Comparison of ENCODE assay signal across 16 cellular contexts in genomic region chr6:56727097-56727845, GRCh38.
DNase-seq lines count a peak whose midpoint lies in the region; FAIRE-seq and TF ChIP-seq lines count a peak whose summit lies in the region.
"Had no signal": no experiment of that assay in that cellular context is flagged by ENCODE, and none has a peak within 500 bp of the region (broad histone marks: within the 10 kb centered on the region; RNA-seq: fewer than 3 reads in every experiment).

No MANE protein-coding gene starts in this region.

- no peaks in the 10 kb centered on the region for H3K27me3 ChIP-seq in SJSA1 (replicated peaks)

- peak overlapping the region; percentile 57 for H3K27ac ChIP-seq in SJSA1
- H3K27ac ChIP-seq: prostate gland, RWPE1 had no signal

- H3K4me3 ChIP-seq in SJSA1 (no peak overlapping the region), fibroblast of the aortic adventitia (ENCODE audit: low read depth, low read length) (no peak overlapping the region)
- H3K4me3 ChIP-seq: K562, prostate gland had no signal

- FAIRE-seq in frontal cortex (lab: Jason Lieb, UNC), result no peak
- FAIRE-seq: K562 had no signal

- peak; percentile 64 for DNase-seq in GM03348 (ENCODE audit: low spot score)
- DNase-seq in SJSA1 (ENCODE audit: low read depth in 1 of 2, low spot score in 2 of 2), result peak in 1 of 2 experiments; percentile 82
- peak; percentile 85 for DNase-seq in fibroblast of the aortic adventitia (ENCODE audit: low read depth)
- DNase-seq in renal cortical epithelial cell (ENCODE audit: low read depth), result peak; percentile 47
- no peak for DNase-seq in frontal cortex (ENCODE audit: low spot score in 2 of 2)
- DNase-seq in posterior vena cava (ENCODE audit: low spot score), result no peak
- no peak for DNase-seq in medulla oblongata (ENCODE audit: extremely low spot score)
- DNase-seq in stimulated activated CD4-positive, alpha-beta T cell treated with anti-CD3 and anti-CD28 coated beads, Interleukin-12 subunit alpha, Interleukin-12 subunit beta, amount 100 ng/mL, for 4 hours, result no peak
- DNase-seq: activated CD8-positive, alpha-beta memory T cell treated with anti-CD3 and anti-CD28 coated beads for 24 hours; CD4-positive, alpha-beta memory T cell; NCI-H1694; NCI-H69; stimulated activated naive CD8-positive, alpha-beta T cell treated with anti-CD3 and anti-CD28 coated beads, Interleukin-15, Interleukin-2, amounts not matched to agents 100 U/mL and 50 U/mL, for 24 hours had no signal

- no peaks in the 10 kb centered on the region for H3K9me3 ChIP-seq in SJSA1 (replicated peaks)
- H3K9me3 ChIP-seq: prostate gland had no signal

- no peaks in the 10 kb centered on the region; the same call in 1 of the 2 replicates for H3K36me3 ChIP-seq in SJSA1
- H3K36me3 ChIP-seq: prostate gland had no signal

- no peak for TF ChIP-seq CTCF in fibroblast of the aortic adventitia (IDR thresholded peaks at IDR 0.05; ENCODE audit: insufficient read depth, low read length)

- intact Hi-C loops in posterior vena cava (cut with DNase I), result no loop called here

- H3K4me1 ChIP-seq in SJSA1 (replicated peaks), result peaks cover 81% of the 10 kb centered on the region
- H3K4me1 ChIP-seq: prostate gland had no signal

Comparison
In these comparisons a context has a peak if more than half of its experiments do, and no peak if none do; other contexts are left out.
1. DNase-seq: peak in GM03348 (single experiment), fibroblast of the aortic adventitia (single experiment) and renal cortical epithelial cell (single experiment); none in frontal cortex (0 of 2), posterior vena cava (single experiment), medulla oblongata (single experiment) and stimulated activated CD4-positive, alpha-beta T cell treated with anti-CD3 and anti-CD28 coated beads, Interleukin-12 subunit alpha, Interleukin-12 subunit beta, amount 100 ng/mL, for 4 hours (single experiment).